Comparison of ENCODE assay signal across 23 cellular contexts in genomic region chr15:70374096-70374495, GRCh38.
"Had no signal": no experiment of that assay in that cellular context is flagged by ENCODE, and none has a peak within 500 bp of the region (broad histone marks: within the 10 kb centered on the region; RNA-seq: fewer than 3 reads in every experiment).

No MANE protein-coding gene starts in this region.

- H3K27me3 ChIP-seq: sigmoid colon, stomach, suprapubic skin, tibial nerve had no signal

- FAIRE-seq: colon, urothelium cell line had no signal

- ATAC-seq: activated CD4-positive, CD25-positive, alpha-beta regulatory T cell treated with anti-CD3 and anti-CD28 coated beads, Interleukin-2, amount 50 U/mL, for 24 hours; activated naive CD4-positive, alpha-beta T cell treated with anti-CD3 and anti-CD28 coated beads, Interleukin-2, amount 50 U/mL, for 72 hours; activated T-helper 17 cell treated with anti-CD3 and anti-CD28 coated beads, Interleukin-2, amount 50 U/mL, for 72 hours; gastrocnemius medialis; mucosa of descending colon; stimulated activated memory B cell treated with anti-CD40 and anti-IgM and Interleukin-4, amounts not matched to agents 10 μg/mL and 1 μg/mL and 100 μg/mL, for 72 hours; T-cell had no signal

- H3K9me3 ChIP-seq: esophagus squamous epithelium, gastrocnemius medialis, mucosa of descending colon, sigmoid colon, stomach, suprapubic skin, tibial nerve had no signal

- DNase-seq: activated CD4-positive, alpha-beta memory T cell treated with anti-CD3 and anti-CD28 coated beads, Interleukin-2, amount 10 ng/mL, durations not matched to agents 7 days and 5 days; activated CD4-positive, alpha-beta T cell treated with anti-CD3 and anti-CD28 coated beads, Interleukin-2, amount 10 ng/mL, durations not matched to agents 24 days and 14 days; activated CD8-positive, alpha-beta memory T cell treated with anti-CD3 and anti-CD28 coated beads, Interleukin-2, amount 50 U/mL, for 4 hours; central memory CD4-positive, alpha-beta T cell; esophagus squamous epithelium; gastrocnemius medialis; hypothalamus; mucosa of descending colon; nephron progenitor cell; sigmoid colon; stimulated activated CD4-positive, alpha-beta T cell treated with anti-CD3 and anti-CD28 coated beads, Interleukin-15, amount 100 ng/mL, for 24 hours; stomach; T-cell had no signal

- H3K4me1 ChIP-seq: parathyroid adenoma had no signal

- H3K36me3 ChIP-seq: esophagus squamous epithelium, gastrocnemius medialis, sigmoid colon, stomach, suprapubic skin, tibial nerve had no signal

- H3K27ac ChIP-seq: esophagus squamous epithelium, gastrocnemius medialis, parathyroid adenoma, sigmoid colon, stomach, suprapubic skin, tibial nerve had no signal

- H3K4me3 ChIP-seq: esophagus squamous epithelium, gastrocnemius medialis, mucosa of descending colon, sigmoid colon, smooth muscle cell, stomach, suprapubic skin, tibial nerve had no signal
